1 cellular context compared by ENCODE assay signal in the genomic region with DNA sequence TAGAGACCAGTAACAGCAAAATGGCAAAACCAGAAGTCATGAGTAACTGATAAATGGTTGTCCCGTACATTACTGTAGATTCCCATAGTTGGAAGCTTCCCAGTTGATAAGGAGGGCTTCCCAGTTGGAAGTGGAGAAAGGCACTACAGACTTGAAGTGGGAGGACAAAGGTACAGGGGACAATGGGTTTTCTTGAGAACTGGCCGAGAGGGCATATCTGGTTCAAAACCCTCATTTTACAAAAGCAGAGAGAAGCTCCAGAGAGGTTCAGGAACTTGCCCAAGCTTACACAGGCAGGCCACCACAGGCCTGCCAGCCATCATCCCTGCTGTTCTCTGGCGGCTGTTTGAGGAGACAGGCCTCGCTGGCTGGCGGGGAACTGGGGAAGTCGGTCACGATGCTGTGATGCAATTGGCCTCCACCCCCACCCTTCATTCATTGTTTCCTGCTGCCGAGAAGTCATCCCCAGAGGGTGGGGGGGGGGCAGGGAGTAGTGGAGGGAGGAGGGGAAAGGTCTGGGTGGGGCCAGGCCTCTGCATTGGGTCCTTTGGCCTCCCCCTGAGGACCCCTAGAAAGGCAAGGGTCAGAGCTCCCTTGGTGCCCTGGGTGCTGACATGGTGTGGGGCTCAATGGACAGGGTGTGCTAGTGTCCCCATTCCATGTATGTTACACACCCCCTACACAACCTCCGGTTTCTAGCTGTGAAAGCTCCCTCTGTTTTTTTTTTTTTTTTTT.
TF ChIP-seq lines count a peak whose summit lies in the region.

No MANE protein-coding gene starts in this region.

TF ChIP-seq in H1, 55 proteins besides CTCF, POLR2A, EP300 and RAD21:
- TF ChIP-seq SP4 (IDR thresholded peaks at IDR 0.05; ENCODE audit: low read length) = no peak
- TF ChIP-seq USF2 (IDR thresholded peaks at IDR 0.05; ENCODE audit: low read length) = no peak
- no peak for TF ChIP-seq RXRA (IDR thresholded peaks at IDR 0.05; ENCODE audit: insufficient read depth, low read depth, low read length)
- TF ChIP-seq POLR2AphosphoS5 (IDR thresholded peaks at IDR 0.05; ENCODE audit: low read depth, low read length) = 0 out of 2 replicates have a peak, but pooled peaks have one; percentile 33
- 0 out of 2 replicates have a peak, but pooled peaks have one; percentile 6 for TF ChIP-seq ATF3 (IDR thresholded peaks at IDR 0.05; ENCODE audit: insufficient read depth, low read depth, low read length)
